Comparison of ENCODE assay signal across 1 cellular context in the genomic region with DNA sequence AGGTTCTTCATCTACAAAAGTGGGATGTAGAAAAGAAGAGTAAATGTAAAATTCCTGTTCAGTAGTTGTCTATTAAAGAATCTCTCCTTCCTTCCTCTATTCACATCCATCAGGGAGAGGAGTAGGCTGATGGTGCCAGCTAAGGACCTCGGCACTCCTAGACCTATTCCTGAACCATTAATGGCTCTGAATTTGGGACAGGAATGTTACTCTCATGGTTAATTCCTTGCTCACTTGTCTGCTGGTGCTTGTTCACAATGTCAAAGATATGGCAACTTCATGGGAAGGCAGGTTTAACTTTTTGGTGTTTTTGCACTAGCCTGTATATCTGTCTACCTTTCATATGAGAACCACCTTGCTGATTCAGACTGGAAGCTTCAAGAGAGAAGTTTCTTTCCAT.
TF ChIP-seq lines count a peak whose summit lies in the region.

No MANE protein-coding gene starts in this region.

TF ChIP-seq in GM12878, 131 proteins besides CTCF, POLR2A, EP300 and RAD21 (continued from another document):
- TF ChIP-seq SMAD5 (IDR thresholded peaks at IDR 0.05; ENCODE audit: low read depth) (peak; percentile 83; the same call in 1 of the 2 replicates), ATF2 (IDR thresholded peaks at IDR 0.05; ENCODE audit: low read length) (0 out of 2 replicates have a peak, but pooled peaks have one; percentile 12), POLR2AphosphoS5 (IDR thresholded peaks at IDR 0.05; ENCODE audit: low read length) (peak; percentile 86), MTA3 (IDR thresholded peaks at IDR 0.05; ENCODE audit: borderline replicate concordance, low read length) (peak; percentile 76; the same call in 1 of the 2 replicates), BMI1 (IDR thresholded peaks at IDR 0.05; ENCODE audit: borderline replicate concordance) (0 out of 2 replicates have a peak, but pooled peaks have one; percentile 12), TARDBP (IDR thresholded peaks at IDR 0.05; ENCODE audit: borderline replicate concordance) (no peak), SMAD1 (IDR thresholded peaks at IDR 0.05; ENCODE audit: low read depth, partially characterized antibody) (peak; percentile 8)
- TF ChIP-seq, protein P1, sequence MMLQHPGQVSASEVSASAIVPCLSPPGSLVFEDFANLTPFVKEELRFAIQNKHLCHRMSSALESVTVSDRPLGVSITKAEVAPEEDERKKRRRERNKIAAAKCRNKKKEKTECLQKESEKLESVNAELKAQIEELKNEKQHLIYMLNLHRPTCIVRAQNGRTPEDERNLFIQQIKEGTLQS (IDR thresholded peaks at IDR 0.05; ENCODE audit: borderline replicate concordance, extremely low read depth, low read depth, low read length), result no peak
